ENCODE assay signal across 15 cellular contexts in the genomic region with DNA sequence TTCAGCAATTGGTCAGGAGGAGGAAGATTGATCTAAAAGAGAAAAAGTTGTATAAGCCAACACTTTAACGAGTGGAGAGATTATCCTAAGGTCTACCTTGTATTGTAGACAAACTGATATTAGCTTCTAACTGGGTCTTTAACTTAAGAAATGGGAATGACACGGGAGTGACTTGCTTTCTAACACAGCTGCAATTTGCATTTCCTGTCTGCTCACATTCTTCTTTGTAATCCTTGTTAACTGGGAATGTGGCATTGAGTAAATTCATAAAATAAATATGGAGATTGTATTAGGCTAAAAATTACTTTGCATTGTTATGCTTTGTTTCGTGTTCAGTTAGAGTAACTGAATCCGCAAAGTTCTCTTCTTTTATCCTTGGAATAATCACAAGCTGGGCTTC. TPM values are rescaled to one million over a fixed set of nuclear protein-coding genes. Genes with fewer than 3 reads are reported as not detected.
DNase-seq lines count a peak whose midpoint lies in the region; ATAC-seq and TF ChIP-seq lines count a peak whose summit lies in the region.
"Had no signal": no experiment of that assay in that cellular context is flagged by ENCODE, and none has a peak within 500 bp of the region (broad histone marks: within the 10 kb centered on the region; RNA-seq: fewer than 3 reads in every experiment).

No MANE protein-coding gene starts in this region.

- H3K23ac ChIP-seq in mesendoderm (ENCODE audit: low read length) = no peak overlapping the region

- H3K4me2 ChIP-seq in GM23338 (peak overlapping the region; percentile 60), mesendoderm (ENCODE audit: low read length) (no peak overlapping the region), smooth muscle cell (no peak overlapping the region)
- H3K4me2 ChIP-seq: BLaER1 treated with 17β-estradiol and CSF1 and Interleukin-3, amounts not matched to agents 10 nM and 100 nM had no signal

- H3K36me3 ChIP-seq in GM23338 (ENCODE audit: insufficient read depth) (no peaks in the 10 kb centered on the region), mesendoderm (ENCODE audit: control insufficient read depth, insufficient read depth, low read length) (no peaks in the 10 kb centered on the region), smooth muscle cell (ENCODE audit: low read depth) (no peaks in the 10 kb centered on the region), lower lobe of right lung (no peaks in the 10 kb centered on the region)
- H3K36me3 ChIP-seq: BLaER1 treated with 17β-estradiol and CSF1 and Interleukin-3, amounts not matched to agents 10 nM and 100 nM had no signal

- H3K9me2 ChIP-seq in GM23338 (ENCODE audit: insufficient read depth) = no peaks in the 10 kb centered on the region

- H3K4ac ChIP-seq in mesendoderm (ENCODE audit: low read depth, low read length) = no peak overlapping the region

- no peak overlapping the region for H2AK5ac ChIP-seq in mesendoderm (ENCODE audit: low read length)

- intact Hi-C loops in lower lobe of right lung (cut with DNase I) = no loop called here

- H3K4me1 ChIP-seq in GM23338 (ENCODE audit: insufficient read depth) (peaks cover 45% of the 10 kb centered on the region), mesendoderm (ENCODE audit: control insufficient read depth, low read depth, low read length) (peaks cover 6% of the 10 kb centered on the region), smooth muscle cell (ENCODE audit: low read depth) (peaks cover 39% of the 10 kb centered on the region), lower lobe of right lung (no peaks in the 10 kb centered on the region)
- H3K4me1 ChIP-seq: BLaER1 treated with 17β-estradiol and CSF1 and Interleukin-3, amounts not matched to agents 10 nM and 100 nM had no signal

- no peaks in the 10 kb centered on the region for H3K36me3 Mint-ChIP-seq in GM23338 (ENCODE audit: low read depth)
- H3K36me3 Mint-ChIP-seq: CD8-positive, alpha-beta T cell had no signal

- H3F3A ChIP-seq in GM23338 (replicated peaks; ENCODE audit: low read depth) (no peaks in the 10 kb centered on the region), smooth muscle cell (ENCODE audit: low read depth) (no peaks in the 10 kb centered on the region)

- H3K27ac ChIP-seq in GM23338 (ENCODE audit: low read depth) = no peak overlapping the region
- H3K27ac ChIP-seq in mesendoderm (ENCODE audit: low read depth, low read length) = no peak overlapping the region
- H3K27ac ChIP-seq in smooth muscle cell (ENCODE audit: low read depth) = no peak overlapping the region
- H3K27ac ChIP-seq in lower lobe of right lung = no peak overlapping the region
- H3K27ac ChIP-seq: BLaER1 treated with 17β-estradiol and CSF1 and Interleukin-3, amounts not matched to agents 10 nM and 100 nM had no signal

- peaks cover 4% of the 10 kb centered on the region for H3K27me3 Mint-ChIP-seq in GM23338 (ENCODE audit: insufficient read depth, low read depth, poor library complexity)
- H3K27me3 Mint-ChIP-seq: B cell had no signal

- H2AFZ ChIP-seq in GM23338 (no peak overlapping the region), smooth muscle cell (ENCODE audit: low read depth) (peak overlapping the region; percentile 47)

- H3K4me3 ChIP-seq in GM23338 (no peak overlapping the region), mesendoderm (ENCODE audit: low read length) (no peak overlapping the region), smooth muscle cell (no peak overlapping the region), lower lobe of right lung (no peak overlapping the region)
- H3K4me3 ChIP-seq: BLaER1 treated with 17β-estradiol and CSF1 and Interleukin-3, amounts not matched to agents 10 nM and 100 nM had no signal

- H3K18ac ChIP-seq in mesendoderm (ENCODE audit: low read length) = no peak overlapping the region

- no peaks in the 10 kb centered on the region for H3K9me3 ChIP-seq in smooth muscle cell (replicated peaks; ENCODE audit: low read depth)
- no peaks in the 10 kb centered on the region for H3K9me3 ChIP-seq in lower lobe of right lung
- H3K9me3 ChIP-seq: BLaER1 treated with 17β-estradiol and CSF1 and Interleukin-3, amounts not matched to agents 10 nM and 100 nM had no signal

- no peaks in the 10 kb centered on the region for H3K79me1 ChIP-seq in mesendoderm (ENCODE audit: low read length)

- H4K20me1 ChIP-seq in GM23338 (replicated peaks; ENCODE audit: insufficient read depth) (no peaks in the 10 kb centered on the region), smooth muscle cell (ENCODE audit: low read depth) (no peaks in the 10 kb centered on the region)
- H4K20me1 ChIP-seq: BLaER1 treated with 17β-estradiol and CSF1 and Interleukin-3, amounts not matched to agents 10 nM and 100 nM had no signal

- peaks cover 8% of the 10 kb centered on the region; the same call in 1 of the 2 replicates for H3K27me3 ChIP-seq in GM23338 (ENCODE audit: insufficient read depth)
- peaks cover 2% of the 10 kb centered on the region for H3K27me3 ChIP-seq in mesendoderm (ENCODE audit: insufficient read depth, low read length, poor library complexity)
- H3K27me3 ChIP-seq in smooth muscle cell (ENCODE audit: low read depth) = peaks cover 48% of the 10 kb centered on the region
- H3K27me3 ChIP-seq in lower lobe of right lung (ENCODE audit: low read depth) = no peaks in the 10 kb centered on the region
- H3K27me3 ChIP-seq: BLaER1 treated with 17β-estradiol and CSF1 and Interleukin-3, amounts not matched to agents 10 nM and 100 nM had no signal

- no peak for ATAC-seq in GM23338
- no peak for ATAC-seq in lower lobe of right lung
- ATAC-seq: CD8-positive, alpha-beta T cell had no signal

- no peaks in the 10 kb centered on the region for H3K79me2 ChIP-seq in GM23338 (replicated peaks; ENCODE audit: insufficient read depth)
- H3K79me2 ChIP-seq in mesendoderm (ENCODE audit: control insufficient read depth, insufficient read depth, low read length) = no peaks in the 10 kb centered on the region
- H3K79me2 ChIP-seq in smooth muscle cell (ENCODE audit: low read depth) = no peaks in the 10 kb centered on the region

- H3K9me3 Mint-ChIP-seq in GM23338 = no peaks in the 10 kb centered on the region
- H3K9me3 Mint-ChIP-seq: CD8-positive, alpha-beta T cell; H9 had no signal

- H3K9ac ChIP-seq in mesendoderm (ENCODE audit: low read length) (no peak overlapping the region), smooth muscle cell (ENCODE audit: low read depth) (no peak overlapping the region)
- H3K9ac ChIP-seq: BLaER1 treated with 17β-estradiol and CSF1 and Interleukin-3, amounts not matched to agents 10 nM and 100 nM had no signal

- H2BK5ac ChIP-seq in mesendoderm (ENCODE audit: low read length) = no peak overlapping the region

- no peak overlapping the region for H4K5ac ChIP-seq in mesendoderm (ENCODE audit: low read length)

- no peak overlapping the region for H2BK120ac ChIP-seq in mesendoderm (ENCODE audit: low read depth, low read length)

- no peak overlapping the region for H3K56ac ChIP-seq in mesendoderm (ENCODE audit: low read length)

- WGBS in mesendoderm (ENCODE audit: extremely low coverage, insufficient coverage, low lambda C conversion rate) = no CpG with 5 or more reads among the region's 4 CpGs
- WGBS in smooth muscle cell (ENCODE audit: low lambda C conversion rate) = 53% methylated on average over 4 of the region's 4 CpGs

- TF ChIP-seq CTCF in GM23338 (conservative IDR thresholded peaks at IDR 0.05; ENCODE audit: low read depth in 2 of 2) = no peak
- no peak for TF ChIP-seq CTCF in smooth muscle cell (IDR thresholded peaks at IDR 0.05; ENCODE audit: borderline replicate concordance, insufficient read depth, poor library complexity, severe bottlenecking)
- TF ChIP-seq CTCF in lower lobe of right lung (IDR thresholded peaks at IDR 0.05) = no peak

- no peak overlapping the region for H4K8ac ChIP-seq in mesendoderm (ENCODE audit: low read depth, low read length)

- H2BK15ac ChIP-seq in mesendoderm (replicated peaks; ENCODE audit: low read depth) = no peak overlapping the region

- no peak overlapping the region for H3K27ac Mint-ChIP-seq in GM23338
- H3K27ac Mint-ChIP-seq: B cell; CD8-positive, alpha-beta T cell had no signal

- DNase-seq in GM23338 (ENCODE audit: low spot score) (no peak), foreskin melanocyte (peak; percentile 28), mesendoderm (peak; percentile 47), smooth muscle cell (lab: John Stamatoyannopoulos, UW; ENCODE audit: unreplicated experiment) (no peak), lower lobe of right lung (no peak), MV-4-11 (lab: John Stamatoyannopoulos, UW) (no peak), NCI-H1930 (lab: John Stamatoyannopoulos, UW) (no peak)
- DNase-seq: 8988T; Calu3; CD8-positive, alpha-beta T cell; DMS79 treated with DMSO at 0.1 percent for 48 hours; GF-D8; H9 had no signal

- peaks cover 59% of the 10 kb centered on the region for H3K4me1 Mint-ChIP-seq in GM23338
- H3K4me1 Mint-ChIP-seq: B cell had no signal

- H3K4me3 Mint-ChIP-seq in GM23338 = no peak overlapping the region
- H3K4me3 Mint-ChIP-seq: B cell; CD8-positive, alpha-beta T cell; H9 had no signal

TF ChIP-seq in GM23338, 12 proteins besides CTCF, POLR2A, EP300 and RAD21 (continues in another document):
- TF ChIP-seq EZH2 (IDR thresholded peaks at IDR 0.05; ENCODE audit: low read depth, unreplicated experiment) (no peak), ZNF331 (CRISPR knock-in tag; IDR thresholded peaks at IDR 0.05; ENCODE audit: low read depth) (no peak)

RNA-seq across cellular contexts. Expression of a gene that starts 54.3 kb away (rescaled TPM):
- total RNA-seq in GM23338 (2014; rRNA removed; shearing (Covaris generic)) = 7.9 and 8.7 TPM in 2 replicates
- polyA plus RNA-seq in GM23338 (2016; fragmentation: Nextera tagmentation; extraction: Ambion mirVana) = 0.47 and 0.99 TPM in 2 replicates
- polyA plus RNA-seq in mesendoderm (2013, experiment 1 of 2) = 6.6 TPM
- 6.2 TPM for polyA plus RNA-seq in mesendoderm (2013, experiment 2 of 2)
- total RNA-seq in smooth muscle cell = 12.0 and 15.3 TPM in 2 replicates
- polyA plus RNA-seq in smooth muscle cell = 4.8 and 6.8 TPM in 2 replicates
- 13.3 TPM for total RNA-seq in lower lobe of right lung

Comparison
In these comparisons a context has a peak if more than half of its experiments do, and no peak if none do; other contexts are left out.
1. DNase-seq: peak in foreskin melanocyte (single experiment) and mesendoderm (single experiment); none in GM23338 (single experiment), smooth muscle cell (single experiment), lower lobe of right lung (single experiment), MV-4-11 (single experiment) and NCI-H1930 (0 of 2).